ENCODE assay signal across 17 cellular contexts in the genomic region with DNA sequence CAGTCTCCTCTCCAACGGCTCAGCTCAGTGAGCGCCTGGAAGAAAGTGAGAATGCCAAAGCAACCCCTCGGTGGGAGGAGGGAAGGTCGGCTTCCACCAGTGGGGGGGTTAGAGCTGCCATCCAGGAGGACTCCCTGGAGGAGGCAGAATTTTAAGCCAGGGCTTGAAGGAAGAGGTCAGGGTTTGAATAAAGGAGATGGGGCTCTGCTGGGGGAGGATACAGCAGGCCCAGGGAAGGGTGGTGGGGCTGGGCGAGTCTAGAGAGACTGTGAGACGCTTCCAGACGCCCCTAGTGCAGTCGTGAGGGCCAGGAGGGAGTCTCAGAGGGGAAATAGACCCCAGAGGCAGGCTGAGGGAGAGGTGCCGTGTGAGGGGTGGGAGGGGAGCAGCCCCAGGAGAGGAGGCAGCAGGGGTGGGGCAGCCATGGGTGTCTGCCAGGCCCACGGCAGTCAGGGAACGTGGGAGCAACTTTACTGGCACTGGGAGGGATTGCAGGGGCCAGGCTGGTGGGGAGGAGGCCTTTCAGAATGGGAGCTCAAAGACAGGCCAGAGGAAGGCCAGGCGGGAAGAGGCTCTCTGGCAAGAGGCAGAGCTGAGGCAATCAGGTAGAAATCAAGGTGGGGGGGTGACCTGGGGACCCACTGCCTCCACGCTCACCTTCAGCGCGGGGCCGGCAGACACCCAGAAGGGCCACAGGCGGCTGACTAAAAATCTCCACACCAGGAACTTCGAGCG. TPM values are rescaled to one million over a fixed set of nuclear protein-coding genes. Genes with fewer than 3 reads are reported as not detected.
DNase-seq lines count a peak whose midpoint lies in the region; ATAC-seq and TF ChIP-seq lines count a peak whose summit lies in the region.
"Had no signal": no experiment of that assay in that cellular context is flagged by ENCODE, and none has a peak within 500 bp of the region (broad histone marks: within the 10 kb centered on the region; RNA-seq: fewer than 3 reads in every experiment).

No MANE protein-coding gene starts in this region.

- no peak overlapping the region for H2BK5ac ChIP-seq in mesendoderm (ENCODE audit: low read length)

- peaks cover 2% of the 10 kb centered on the region for H3K36me3 Mint-ChIP-seq in T-helper 2 cell treated with Interferon-gamma antibody and Interleukin-4, amounts not matched to agents 5 μg/mL and 100 μg/mL, for 36 hours (ENCODE audit: low read depth)

- H3K27ac Mint-ChIP-seq in T-helper 2 cell treated with Interferon-gamma antibody and Interleukin-4, amounts not matched to agents 5 μg/mL and 100 μg/mL, for 36 hours: no peak overlapping the region

- no peaks in the 10 kb centered on the region for H3K4me1 Mint-ChIP-seq in T-helper 2 cell treated with Interferon-gamma antibody and Interleukin-4, amounts not matched to agents 5 μg/mL and 100 μg/mL, for 36 hours (ENCODE audit: low read depth)

- H3K23ac ChIP-seq in mesendoderm (ENCODE audit: low read length): no peak overlapping the region

- H3K27me3 Mint-ChIP-seq in T-helper 2 cell treated with Interferon-gamma antibody and Interleukin-4, amounts not matched to agents 5 μg/mL and 100 μg/mL, for 36 hours (ENCODE audit: low read depth): no peaks in the 10 kb centered on the region

- H3K4me1 ChIP-seq in ES-I3 (ENCODE audit: insufficient read depth, low read length) (peaks cover 54% of the 10 kb centered on the region), Panc1 (ENCODE audit: control insufficient read depth, insufficient read depth, low read length) (peaks cover 64% of the 10 kb centered on the region), mesendoderm (ENCODE audit: control insufficient read depth, low read depth, low read length) (peaks cover 11% of the 10 kb centered on the region), stomach smooth muscle (ENCODE audit: control insufficient read depth, insufficient read depth, low read length) (peaks cover 53% of the 10 kb centered on the region)

- H3K36me3 ChIP-seq in ES-I3 (ENCODE audit: insufficient read depth, low read length) (no peaks in the 10 kb centered on the region), Panc1 (ENCODE audit: control insufficient read depth, insufficient read depth, low read length) (no peaks in the 10 kb centered on the region), mesendoderm (ENCODE audit: control insufficient read depth, insufficient read depth, low read length) (no peaks in the 10 kb centered on the region), stomach smooth muscle (ENCODE audit: control insufficient read depth in 2 of 2, insufficient read depth in 2 of 2, low read length in 2 of 2) (no peaks in the 10 kb centered on the region)
- H3K36me3 ChIP-seq: ascending aorta had no signal

- H3K9me3 ChIP-seq in ES-I3 (ENCODE audit: control insufficient read depth, insufficient read depth, low read length): no peaks in the 10 kb centered on the region
- H3K9me3 ChIP-seq in Panc1 (ENCODE audit: control insufficient read depth, insufficient read depth, low read depth, low read length): no peaks in the 10 kb centered on the region
- no peaks in the 10 kb centered on the region for H3K9me3 ChIP-seq in stomach smooth muscle (ENCODE audit: control insufficient read depth in 2 of 2, low read length in 2 of 2)
- H3K9me3 ChIP-seq: ascending aorta had no signal

- H3K4me3 Mint-ChIP-seq in T-helper 2 cell treated with Interferon-gamma antibody and Interleukin-4, amounts not matched to agents 5 μg/mL and 100 μg/mL, for 36 hours: no peak overlapping the region
- H3K4me3 Mint-ChIP-seq: activated naive CD4-positive, alpha-beta T cell treated with anti-CD3 and anti-CD28 coated beads for 36 hours; CD14-positive monocyte had no signal

- no peak for ATAC-seq in Panc1

- H3K79me2 ChIP-seq in mesendoderm (ENCODE audit: control insufficient read depth, insufficient read depth, low read length): peaks cover 9% of the 10 kb centered on the region

- H3K4me2 ChIP-seq in mesendoderm (ENCODE audit: low read length): no peak overlapping the region

- H4K8ac ChIP-seq in mesendoderm (ENCODE audit: low read depth, low read length): no peak overlapping the region

- in situ Hi-C loops in Panc1 (cut with HindIII; ENCODE audit: low pct_unique_long_range_greater_than_20kb, low sequenced_read_pairs): no loop called here

- POLR2A ChIA-PET in Panc1 (lab: Charles Lee): no interaction called here

- peak overlapping the region; percentile 1 for H3K18ac ChIP-seq in mesendoderm (ENCODE audit: low read length)

- CTCF ChIA-PET in Panc1 (lab: Charles Lee): interaction anchor here (0.6 kb wide), 1 partner anchor 1414 kb away, joined by 3 read pairs; the partner anchor contains the start of gene TAF1C

- no peak overlapping the region for H2BK120ac ChIP-seq in mesendoderm (ENCODE audit: low read depth, low read length)

- H3K27ac ChIP-seq in Panc1 (ENCODE audit: low read length) (peak overlapping the region; percentile 85), mesendoderm (ENCODE audit: low read depth, low read length) (no peak overlapping the region), stomach smooth muscle (ENCODE audit: low read length) (peak overlapping the region; percentile 82)
- H3K27ac ChIP-seq: ascending aorta had no signal

- no peaks in the 10 kb centered on the region for H3K9me3 Mint-ChIP-seq in T-helper 2 cell treated with Interferon-gamma antibody and Interleukin-4, amounts not matched to agents 5 μg/mL and 100 μg/mL, for 36 hours
- H3K9me3 Mint-ChIP-seq: activated naive CD4-positive, alpha-beta T cell treated with anti-CD3 and anti-CD28 coated beads for 36 hours had no signal

- intact Hi-C loops in Panc1 (cut with micrococcal nuclease; ENCODE audit: unreplicated experiment): no loop called here

- peaks cover 11% of the 10 kb centered on the region for H3K79me1 ChIP-seq in mesendoderm (ENCODE audit: low read length)

- no peak overlapping the region for H4K5ac ChIP-seq in mesendoderm (ENCODE audit: low read length)

- no peak overlapping the region for H3K4ac ChIP-seq in mesendoderm (ENCODE audit: low read depth, low read length)

- H3K4me3 ChIP-seq in Panc1 (ENCODE audit: low read depth in 2 of 2, low read length in 2 of 2) (no peak overlapping the region), mesendoderm (ENCODE audit: low read length) (no peak overlapping the region), stomach smooth muscle (ENCODE audit: low read length in 2 of 2) (no peak overlapping the region)
- H3K4me3 ChIP-seq: ascending aorta had no signal

- H3K9ac ChIP-seq in ES-I3 (ENCODE audit: low read depth, low read length) (peak overlapping the region; percentile 31; the same call in 1 of the 2 replicates), mesendoderm (ENCODE audit: low read length) (peak overlapping the region; percentile 13), stomach smooth muscle (ENCODE audit: low read length in 2 of 2) (no peak overlapping the region)

- no TSS peak for BruUV-seq in Panc1 (replicated peaks; lab: Mats Ljungman, UMichigan)

- no CpG with 5 or more reads among the region's 19 CpGs for WGBS in mesendoderm (ENCODE audit: extremely low coverage, insufficient coverage, low lambda C conversion rate)

- TF ChIP-seq CTCF in Panc1 (IDR thresholded peaks at IDR 0.05): no peak

- H2BK15ac ChIP-seq in mesendoderm (replicated peaks; ENCODE audit: low read depth): no peak overlapping the region

- peak overlapping the region; percentile 45 for H3K56ac ChIP-seq in mesendoderm (ENCODE audit: low read length)

- H2AK5ac ChIP-seq in mesendoderm (ENCODE audit: low read length): no peak overlapping the region

- H3K27me3 ChIP-seq in Panc1 (ENCODE audit: control insufficient read depth, insufficient read depth, low read length): no peaks in the 10 kb centered on the region
- H3K27me3 ChIP-seq in mesendoderm (ENCODE audit: insufficient read depth, low read length, poor library complexity): no peaks in the 10 kb centered on the region
- no peaks in the 10 kb centered on the region for H3K27me3 ChIP-seq in stomach smooth muscle (ENCODE audit: control insufficient read depth in 1 of 2, insufficient read depth in 2 of 2, low read length in 2 of 2)
- H3K27me3 ChIP-seq: ascending aorta had no signal

- no peak for DNase-seq in Panc1 (ENCODE audit: low read depth, low spot score)
- no peak for DNase-seq in mesendoderm
- no peak for DNase-seq in NCI-H748 (lab: John Stamatoyannopoulos, UW; ENCODE audit: unreplicated experiment)
- no peak for DNase-seq in T-helper 2 cell treated with Interferon-gamma antibody and Interleukin-4, amounts not matched to agents 5 μg/mL and 100 μg/mL, for 36 hours (ENCODE audit: low spot score)
- DNase-seq in NCI-H2196 (lab: John Stamatoyannopoulos, UW; ENCODE audit: unreplicated experiment): no peak
- DNase-seq: activated CD4-positive, alpha-beta T cell treated with anti-CD3 and anti-CD28 coated beads for 48 hours; activated naive CD4-positive, alpha-beta T cell treated with anti-CD3 and anti-CD28 coated beads for 36 hours; cortex of kidney; erythroblast; left ventricle myocardium superior; NCI-H1417 treated with DMSO at 0.1 percent for 48 hours; NCI-H345; T-helper 9 cell had no signal

RNA-seq across cellular contexts. Expression of gene GSE1, which starts 12.1 kb away (rescaled TPM):
- 97.5 TPM for total RNA-seq in Panc1 (2021; ENCODE audit: unreplicated experiment)
- polyA plus RNA-seq in Panc1 (2012; ENCODE audit: insufficient read length): 79.9 TPM
- polyA plus RNA-seq in mesendoderm (2013, experiment 1 of 2): 16.7 TPM
- polyA plus RNA-seq in mesendoderm (2013, experiment 2 of 2): 17.3 TPM

Comparison
In these comparisons a context has a peak if more than half of its experiments do, and no peak if none do; other contexts are left out.
1. H3K9ac ChIP-seq: peak in ES-I3 (single experiment) and mesendoderm (single experiment); none in stomach smooth muscle (0 of 2).